In genomic region chr2:147989809-147990403, GRCh38 we compare ENCODE assay signal across 9 cellular contexts. TPM values are rescaled to one million over a fixed set of nuclear protein-coding genes. Genes with fewer than 3 reads are reported as not detected.
DNase-seq lines count a peak whose midpoint lies in the region; ATAC-seq, FAIRE-seq and TF ChIP-seq lines count a peak whose summit lies in the region.
"Had no signal": no experiment of that assay in that cellular context is flagged by ENCODE, and none has a peak within 500 bp of the region (broad histone marks: within the 10 kb centered on the region; RNA-seq: fewer than 3 reads in every experiment).

No MANE protein-coding gene starts in this region.

- H3K9me1 ChIP-seq in endothelial cell of umbilical vein (replicated peaks; ENCODE audit: control insufficient read depth, extremely low read depth, insufficient read depth, low read length), result no peaks in the 10 kb centered on the region

- DNase-seq in activated T-cell treated with anti-CD3 and anti-CD28 coated beads, Interleukin-2, amount 50 U/mL, for 4 hours, result peak; percentile 12
- no peak for DNase-seq in activated T-cell treated with anti-CD3 and anti-CD28 coated beads, Interleukin-2, amount 50 U/mL, for 48 hours
- peak; percentile 28 for DNase-seq in HS-5 (ENCODE audit: low read depth)
- peak; percentile 65 for DNase-seq in SK-MEL-5 (ENCODE audit: low read depth, low spot score)
- DNase-seq in endothelial cell of umbilical vein (ENCODE audit: low read depth, low spot score), result peak; percentile 66
- DNase-seq in neural progenitor cell (ENCODE audit: low spot score), result peak; percentile 16
- DNase-seq in GDM1 (lab: John Stamatoyannopoulos, UW), result no peak

- H3K27me3 Mint-ChIP-seq in activated T-cell treated with anti-CD3 and anti-CD28 coated beads, Interleukin-2, amount 50 U/mL, for 4 hours (ENCODE audit: low read depth), result no peaks in the 10 kb centered on the region
- no peaks in the 10 kb centered on the region for H3K27me3 Mint-ChIP-seq in neural progenitor cell (ENCODE audit: insufficient read depth, low read depth)

- no peak for TF ChIP-seq POLR2A in endothelial cell of umbilical vein (IDR thresholded peaks at IDR 0.05; ENCODE audit: low read depth, low read length)

- peak; percentile 69 to 70 for ATAC-seq in activated T-cell treated with anti-CD3 and anti-CD28 coated beads, Interleukin-2, amount 50 U/mL, for 4 hours
- peak; percentile 84 for ATAC-seq in GM21360 (IDR thresholded peaks at IDR 0.05; ENCODE audit: unreplicated experiment)
- ATAC-seq: mucosa of descending colon had no signal

- FAIRE-seq in endothelial cell of umbilical vein (lab: Jason Lieb, UNC), result peak; percentile 63

- H3K4me3 ChIP-seq in endothelial cell of umbilical vein (replicated peaks in 1 of 3; ENCODE audit: insufficient read depth in 1 of 3, low read depth in 1 of 3, low read length in 3 of 3) (no peak overlapping the region), neural progenitor cell (no peak overlapping the region)
- H3K4me3 ChIP-seq: mucosa of descending colon had no signal

- CTCF ChIA-PET in endothelial cell of umbilical vein (lab: Charles Lee), result interaction anchor here (0.6 to 7.3 kb wide), 27 partner anchors 9 to 1256 kb away, joined by 3 to 174 read pairs (median 4); partner anchors contain the start of genes MBD5 and ORC4

- no peaks in the 10 kb centered on the region for H4K20me1 ChIP-seq in endothelial cell of umbilical vein (replicated peaks; ENCODE audit: control insufficient read depth, extremely low read depth, insufficient read depth, low read length)
- peaks cover 28% of the 10 kb centered on the region for H4K20me1 ChIP-seq in neural progenitor cell (ENCODE audit: low read depth)

- TF ChIP-seq CTCF in endothelial cell of umbilical vein (IDR thresholded peaks at IDR 0.05; ENCODE audit: extremely low read depth in 1 of 2, insufficient read depth in 1 of 2, low read depth in 1 of 2, low read length in 2 of 2), result peak; percentile 32 to 44
- TF ChIP-seq CTCF in neural progenitor cell (IDR thresholded peaks at IDR 0.05), result peak; percentile 47

- no peaks in the 10 kb centered on the region for H3K9me3 Mint-ChIP-seq in activated T-cell treated with anti-CD3 and anti-CD28 coated beads, Interleukin-2, amount 50 U/mL, for 4 hours
- peaks cover 20% of the 10 kb centered on the region for H3K9me3 Mint-ChIP-seq in neural progenitor cell

- no peaks in the 10 kb centered on the region for H3K27me3 ChIP-seq in endothelial cell of umbilical vein (ENCODE audit: control insufficient read depth in 2 of 2, insufficient read depth in 2 of 2, low read length in 2 of 2)
- H3K27me3 ChIP-seq in neural progenitor cell, result no peaks in the 10 kb centered on the region

- H3K4me1 ChIP-seq in endothelial cell of umbilical vein (ENCODE audit: control insufficient read depth, extremely low read depth, insufficient read depth, low read length) (no peaks in the 10 kb centered on the region), neural progenitor cell (peaks cover 8% of the 10 kb centered on the region)

- H3K36me3 ChIP-seq in endothelial cell of umbilical vein (ENCODE audit: control insufficient read depth in 2 of 2, extremely low read depth in 1 of 2, insufficient read depth in 2 of 2, low read length in 2 of 2) (no peaks in the 10 kb centered on the region), neural progenitor cell (no peaks in the 10 kb centered on the region)

- H3F3A ChIP-seq in neural progenitor cell (ENCODE audit: low read depth), result no peaks in the 10 kb centered on the region

- intact Hi-C loops in endothelial cell of umbilical vein (cut with micrococcal nuclease), result loop anchor here (1.0 to 5.0 kb wide), 6 partner anchors 30 to 1000 kb away; partner anchors contain the start of genes EPC2 and ORC4

- H3K27ac Mint-ChIP-seq in neural progenitor cell, result no peak overlapping the region

- H3K27ac ChIP-seq in endothelial cell of umbilical vein (ENCODE audit: insufficient read depth, low read depth, low read length) (no peak overlapping the region), neural progenitor cell (no peak overlapping the region)

- dilution Hi-C loops in endothelial cell of umbilical vein (cut with MboI; ENCODE audit: extremely low pct_ligation_motif_present, low sequenced_read_pairs), result no loop called here

- POLR2A ChIA-PET in endothelial cell of umbilical vein (lab: Charles Lee), result no interaction called here

- H3K9ac ChIP-seq in endothelial cell of umbilical vein (replicated peaks; ENCODE audit: extremely low read depth, insufficient read depth, low read length), result no peak overlapping the region
- H3K9ac ChIP-seq in neural progenitor cell, result no peak overlapping the region

- no peaks in the 10 kb centered on the region for H3K9me3 ChIP-seq in endothelial cell of umbilical vein (replicated peaks; ENCODE audit: control insufficient read depth, insufficient read depth, low read length)
- no peaks in the 10 kb centered on the region for H3K9me3 ChIP-seq in neural progenitor cell (ENCODE audit: low read depth)
- H3K9me3 ChIP-seq: mucosa of descending colon had no signal

- BruUV-seq in endothelial cell of umbilical vein (replicated peaks; lab: Mats Ljungman, UMichigan), result no TSS peak

- peaks cover 6% of the 10 kb centered on the region for H3K79me2 ChIP-seq in endothelial cell of umbilical vein (ENCODE audit: control insufficient read depth, insufficient read depth, low read length)
- peaks cover 100% of the 10 kb centered on the region for H3K79me2 ChIP-seq in neural progenitor cell (ENCODE audit: low read depth)

- H3K4me2 ChIP-seq in endothelial cell of umbilical vein (ENCODE audit: insufficient read depth, low read length) (no peak overlapping the region), neural progenitor cell (no peak overlapping the region)

- peaks cover 4% of the 10 kb centered on the region for H3K36me3 Mint-ChIP-seq in activated T-cell treated with anti-CD3 and anti-CD28 coated beads, Interleukin-2, amount 50 U/mL, for 4 hours (ENCODE audit: insufficient read depth)
- H3K36me3 Mint-ChIP-seq in neural progenitor cell, result peaks cover 19% of the 10 kb centered on the region

- in situ Hi-C loops in SK-MEL-5 (cut with HindIII; ENCODE audit: low pct_unique_long_range_greater_than_20kb, low sequenced_read_pairs), result no loop called here

- H3K4me1 Mint-ChIP-seq in activated T-cell treated with anti-CD3 and anti-CD28 coated beads, Interleukin-2, amount 50 U/mL, for 4 hours (ENCODE audit: low read depth), result peaks cover 20% of the 10 kb centered on the region
- H3K4me1 Mint-ChIP-seq in neural progenitor cell, result no peaks in the 10 kb centered on the region

- no peak overlapping the region for H3K4me3 Mint-ChIP-seq in activated T-cell treated with anti-CD3 and anti-CD28 coated beads, Interleukin-2, amount 50 U/mL, for 4 hours
- no peak overlapping the region for H3K4me3 Mint-ChIP-seq in neural progenitor cell

- H2AFZ ChIP-seq in endothelial cell of umbilical vein (ENCODE audit: low read depth, low read length) (no peak overlapping the region), neural progenitor cell (replicated peaks) (no peak overlapping the region)

TF ChIP-seq in endothelial cell of umbilical vein, 7 proteins besides CTCF, POLR2A, EP300 and RAD21:
- TF ChIP-seq POLR2AphosphoS5 (IDR thresholded peaks at IDR 0.05; ENCODE audit: insufficient read depth, low read depth, low read length) (no peak), MAX (IDR thresholded peaks at IDR 0.05; ENCODE audit: insufficient read depth, insufficient read length) (no peak), EZH2 (IDR thresholded peaks at IDR 0.05; ENCODE audit: borderline replicate concordance, low read depth, low read length, severe bottlenecking) (no peak), GATA2 (IDR thresholded peaks at IDR 0.05; ENCODE audit: insufficient read depth, insufficient read length, low read depth, low read length) (no peak), MYC (IDR thresholded peaks at IDR 0.05; ENCODE audit: low read depth, low read length) (no peak), JUN (IDR thresholded peaks at IDR 0.05; ENCODE audit: borderline replicate concordance, insufficient read depth, insufficient read length, low read depth) (no peak), FOS (IDR thresholded peaks at IDR 0.05; ENCODE audit: borderline replicate concordance, insufficient read depth, low read length) (no peak)
TF ChIP-seq in endothelial cell of umbilical vein: peak in this region for 0.

RNA-seq across cellular contexts. Expression of gene ORC4, which starts 30.6 kb away (rescaled TPM):
- total RNA-seq in activated T-cell treated with anti-CD3 and anti-CD28 coated beads, Interleukin-2, amount 50 U/mL, for 4 hours, result 10 to 100 TPM; 29.3 to 29.9 (median 29.6) TPM
- total RNA-seq in SK-MEL-5 (2014; rRNA removed; shearing (Covaris generic)), result 54.8 and 69.1 TPM in 2 replicates
- 36.1 and 50.4 TPM in 2 replicates for polyA plus RNA-seq in SK-MEL-5 (2015; cell fraction: cytosol; rRNA removed)
- 36.8 and 59.9 TPM in 2 replicates for polyA plus RNA-seq in SK-MEL-5 (2015; cell fraction: nucleus; rRNA removed)
- total RNA-seq in endothelial cell of umbilical vein (24.5 and 27.0 TPM in 2 replicates), neural progenitor cell (ENCODE audit: low replicate concordance) (165 and 314 TPM in 2 replicates)
- 12.0 and 25.2 TPM in 2 replicates for polyA plus RNA-seq in endothelial cell of umbilical vein
- polyA plus RNA-seq in endothelial cell of umbilical vein (2011; cell fraction: cytosol; rRNA removed), result 16.2 and 29.1 TPM in 2 replicates
- polyA plus RNA-seq in endothelial cell of umbilical vein (2011; cell fraction: nucleus; rRNA removed), result 25.7 and 34.6 TPM in 2 replicates
- polyA plus RNA-seq in endothelial cell of umbilical vein (2012), result 20.1 and 29.8 TPM in 2 replicates
- polyA minus RNA-seq in endothelial cell of umbilical vein, result 11.3 and 16.1 TPM in 2 replicates
- 24.8 TPM for polyA minus RNA-seq in endothelial cell of umbilical vein (2011; cell fraction: cytosol; rRNA and poly(A)+ RNA removed)
- 28.6 and 39.8 TPM in 2 replicates for polyA minus RNA-seq in endothelial cell of umbilical vein (2011; cell fraction: nucleus; rRNA and poly(A)+ RNA removed)

RNA-seq across cellular contexts. Expression of gene MBD5, which starts 31.0 kb away (rescaled TPM):
- total RNA-seq in activated T-cell treated with anti-CD3 and anti-CD28 coated beads, Interleukin-2, amount 50 U/mL, for 4 hours, result 1 to 10 TPM; 8.1 to 8.9 (median 8.2) TPM
- 5.2 and 5.5 TPM in 2 replicates for total RNA-seq in SK-MEL-5 (2014; rRNA removed; shearing (Covaris generic))
- polyA plus RNA-seq in SK-MEL-5 (2015; cell fraction: cytosol; rRNA removed), result 6.8 and 8.0 TPM in 2 replicates
- polyA plus RNA-seq in SK-MEL-5 (2015; cell fraction: nucleus; rRNA removed), result 4.6 and 7.5 TPM in 2 replicates
- total RNA-seq in endothelial cell of umbilical vein, result 34.8 and 37.0 TPM in 2 replicates
- polyA plus RNA-seq in endothelial cell of umbilical vein, result 10.9 and 11.3 TPM in 2 replicates
- 7.5 and 9.0 TPM in 2 replicates for polyA plus RNA-seq in endothelial cell of umbilical vein (2011; cell fraction: cytosol; rRNA removed)
- polyA plus RNA-seq in endothelial cell of umbilical vein (2011; cell fraction: nucleus; rRNA removed), result 30.3 and 31.9 TPM in 2 replicates
- polyA plus RNA-seq in endothelial cell of umbilical vein (2012), result 12.5 and 13.5 TPM in 2 replicates
- 89.0 and 146 TPM in 2 replicates for polyA minus RNA-seq in endothelial cell of umbilical vein
- 9.9 TPM for polyA minus RNA-seq in endothelial cell of umbilical vein (2011; cell fraction: cytosol; rRNA and poly(A)+ RNA removed)
- 223 and 229 TPM in 2 replicates for polyA minus RNA-seq in endothelial cell of umbilical vein (2011; cell fraction: nucleus; rRNA and poly(A)+ RNA removed)
- total RNA-seq in neural progenitor cell (ENCODE audit: low replicate concordance), result 32.0 and 38.8 TPM in 2 replicates

Comparison
In these comparisons a context has a peak if more than half of its experiments do, and no peak if none do; other contexts are left out.
1. DNase-seq: peak in activated T-cell treated with anti-CD3 and anti-CD28 coated beads, Interleukin-2, amount 50 U/mL, for 4 hours (single experiment), HS-5 (single experiment), SK-MEL-5 (single experiment), endothelial cell of umbilical vein (single experiment) and neural progenitor cell (single experiment); none in activated T-cell treated with anti-CD3 and anti-CD28 coated beads, Interleukin-2, amount 50 U/mL, for 48 hours (0 of 2) and GDM1 (single experiment).